In the genomic region with DNA sequence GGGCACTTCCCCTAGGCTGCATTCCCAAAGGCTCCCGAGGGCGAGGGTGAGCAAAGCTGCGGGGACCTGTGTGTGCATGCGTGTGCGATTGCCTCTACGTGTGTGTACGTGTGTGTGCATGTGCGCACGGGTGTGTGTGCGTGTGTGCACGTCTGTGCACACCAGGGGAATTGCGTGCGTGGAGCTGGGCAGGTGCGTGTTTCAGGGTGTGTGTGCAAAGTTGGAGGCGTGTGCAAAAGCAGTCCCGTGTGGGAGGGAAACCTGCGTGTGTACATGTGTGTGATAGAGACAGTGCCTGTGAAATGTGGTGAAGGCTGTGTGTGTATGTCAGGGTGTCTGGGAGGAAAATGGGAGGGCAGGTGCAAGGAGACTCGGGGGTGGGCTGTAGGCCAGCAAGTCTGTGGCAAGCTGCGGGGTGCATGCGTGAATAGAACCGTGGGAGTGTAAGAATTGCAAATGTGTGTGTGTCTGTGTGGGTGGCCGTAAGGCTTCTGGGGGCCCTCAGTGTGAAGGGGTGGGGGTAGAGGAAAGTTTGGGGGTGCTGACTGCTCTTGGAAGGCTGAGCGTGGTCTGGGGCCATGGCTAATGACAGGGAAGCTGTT, we compare ENCODE assay signal across 1 cellular context.
TF ChIP-seq lines count a peak whose summit lies in the region.

No MANE protein-coding gene starts in this region.

TF ChIP-seq in HepG2, 621 proteins besides CTCF, POLR2A, EP300 and RAD21 (continued from another document and continues in another):
- TF ChIP-seq, protein P1, sequence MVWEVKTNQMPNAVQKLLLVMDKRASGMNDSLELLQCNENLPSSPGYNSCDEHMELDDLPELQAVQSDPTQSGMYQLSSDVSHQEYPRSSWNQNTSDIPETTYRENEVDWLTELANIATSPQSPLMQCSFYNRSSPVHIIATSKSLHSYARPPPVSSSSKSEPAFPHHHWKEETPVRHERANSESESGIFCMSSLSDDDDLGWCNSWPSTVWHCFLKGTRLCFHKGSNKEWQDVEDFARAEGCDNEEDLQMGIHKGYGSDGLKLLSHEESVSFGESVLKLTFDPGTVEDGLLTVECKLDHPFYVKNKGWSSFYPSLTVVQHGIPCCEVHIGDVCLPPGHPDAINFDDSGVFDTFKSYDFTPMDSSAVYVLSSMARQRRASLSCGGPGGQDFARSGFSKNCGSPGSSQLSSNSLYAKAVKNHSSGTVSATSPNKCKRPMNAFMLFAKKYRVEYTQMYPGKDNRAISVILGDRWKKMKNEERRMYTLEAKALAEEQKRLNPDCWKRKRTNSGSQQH (CRISPR knock-in tag; IDR thresholded peaks at IDR 0.05; ENCODE audit: low read depth): no peak
- TF ChIP-seq NONO (IDR thresholded peaks at IDR 0.05) (no peak), NONO (CRISPR knock-in tag; conservative IDR thresholded peaks at IDR 0.05) (peak; percentile 61), ARHGAP35 (CRISPR knock-in tag; IDR thresholded peaks at IDR 0.05; ENCODE audit: borderline replicate concordance) (0 out of 2 replicates have a peak, but pooled peaks have one; percentile 4), ZFP1 (CRISPR knock-in tag; IDR thresholded peaks at IDR 0.05) (no peak), SPEN (CRISPR knock-in tag; IDR thresholded peaks at IDR 0.05; ENCODE audit: low read depth) (no peak), U2AF1 (optimal IDR thresholded peaks at IDR 0.05; ENCODE audit: low read depth, low read length) (no peak), MIER2 (CRISPR knock-in tag; IDR thresholded peaks at IDR 0.05) (0 out of 2 replicates have a peak, but pooled peaks have one; percentile 75), JUN (CRISPR knock-in tag; IDR thresholded peaks at IDR 0.05) (no peak), ZFP90 (CRISPR knock-in tag; IDR thresholded peaks at IDR 0.05; ENCODE audit: borderline replicate concordance) (no peak), MTF2 (CRISPR knock-in tag; IDR thresholded peaks at IDR 0.05; ENCODE audit: borderline replicate concordance) (0 out of 2 replicates have a peak, but pooled peaks have one; percentile 6), FOXA1 (IDR thresholded peaks at IDR 0.05) (no peak), FOXA1 (CRISPR knock-in tag; IDR thresholded peaks at IDR 0.05) (no peak), ZNF329 (CRISPR knock-in tag; IDR thresholded peaks at IDR 0.05; ENCODE audit: low read depth) (no peak), ZNF333 (CRISPR knock-in tag; IDR thresholded peaks at IDR 0.05; ENCODE audit: borderline replicate concordance) (no peak), CHCHD3 (CRISPR knock-in tag; IDR thresholded peaks at IDR 0.05) (no peak; the same call in 1 of the 2 replicates), NFE2L1 (CRISPR knock-in tag; IDR thresholded peaks at IDR 0.05; ENCODE audit: borderline replicate concordance) (peak; percentile 91), ZNF30 (CRISPR knock-in tag; IDR thresholded peaks at IDR 0.05) (no peak), NFATC3 (CRISPR knock-in tag; IDR thresholded peaks at IDR 0.05) (peak; percentile 85; the same call in 1 of the 2 replicates), ZNF577 (CRISPR knock-in tag; IDR thresholded peaks at IDR 0.05; ENCODE audit: borderline replicate concordance, low read depth) (no peak), NFE2L2 (IDR thresholded peaks at IDR 0.05; ENCODE audit: low read length) (no peak), ZNF136 (CRISPR knock-in tag; IDR thresholded peaks at IDR 0.05; ENCODE audit: low read depth) (peak; percentile 87; the same call in 1 of the 2 replicates), PHF5A (CRISPR knock-in tag; IDR thresholded peaks at IDR 0.05; ENCODE audit: low read depth, unreplicated experiment) (no peak), BRD4 (CRISPR knock-in tag; IDR thresholded peaks at IDR 0.05) (no peak), IKZF1 (IDR thresholded peaks at IDR 0.05) (peak; percentile 43; the same call in 1 of the 2 replicates), RFXAP (CRISPR knock-in tag; IDR thresholded peaks at IDR 0.05; ENCODE audit: borderline replicate concordance) (no peak), SNAPC2 (CRISPR knock-in tag; IDR thresholded peaks at IDR 0.05) (no peak)
- TF ChIP-seq, protein P2, sequence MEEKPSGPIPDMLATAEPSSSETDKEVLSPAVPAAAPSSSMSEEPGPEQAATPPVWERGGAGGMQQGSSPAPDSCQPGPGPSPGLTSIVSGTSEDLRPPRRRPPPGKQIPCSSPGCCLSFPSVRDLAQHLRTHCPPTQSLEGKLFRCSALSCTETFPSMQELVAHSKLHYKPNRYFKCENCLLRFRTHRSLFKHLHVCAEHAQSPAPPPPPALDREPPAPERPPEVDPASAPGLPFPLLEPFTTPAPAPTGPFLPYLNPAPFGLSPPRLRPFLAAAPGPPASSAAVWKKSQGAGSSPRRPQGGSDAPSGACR (CRISPR knock-in tag; IDR thresholded peaks at IDR 0.05): no peak
- TF ChIP-seq, protein P3, sequence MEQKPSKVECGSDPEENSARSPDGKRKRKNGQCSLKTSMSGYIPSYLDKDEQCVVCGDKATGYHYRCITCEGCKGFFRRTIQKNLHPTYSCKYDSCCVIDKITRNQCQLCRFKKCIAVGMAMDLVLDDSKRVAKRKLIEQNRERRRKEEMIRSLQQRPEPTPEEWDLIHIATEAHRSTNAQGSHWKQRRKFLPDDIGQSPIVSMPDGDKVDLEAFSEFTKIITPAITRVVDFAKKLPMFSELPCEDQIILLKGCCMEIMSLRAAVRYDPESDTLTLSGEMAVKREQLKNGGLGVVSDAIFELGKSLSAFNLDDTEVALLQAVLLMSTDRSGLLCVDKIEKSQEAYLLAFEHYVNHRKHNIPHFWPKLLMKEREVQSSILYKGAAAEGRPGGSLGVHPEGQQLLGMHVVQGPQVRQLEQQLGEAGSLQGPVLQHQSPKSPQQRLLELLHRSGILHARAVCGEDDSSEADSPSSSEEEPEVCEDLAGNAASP (CRISPR knock-in tag; IDR thresholded peaks at IDR 0.05; ENCODE audit: borderline replicate concordance): no peak
- TF ChIP-seq, protein P4, sequence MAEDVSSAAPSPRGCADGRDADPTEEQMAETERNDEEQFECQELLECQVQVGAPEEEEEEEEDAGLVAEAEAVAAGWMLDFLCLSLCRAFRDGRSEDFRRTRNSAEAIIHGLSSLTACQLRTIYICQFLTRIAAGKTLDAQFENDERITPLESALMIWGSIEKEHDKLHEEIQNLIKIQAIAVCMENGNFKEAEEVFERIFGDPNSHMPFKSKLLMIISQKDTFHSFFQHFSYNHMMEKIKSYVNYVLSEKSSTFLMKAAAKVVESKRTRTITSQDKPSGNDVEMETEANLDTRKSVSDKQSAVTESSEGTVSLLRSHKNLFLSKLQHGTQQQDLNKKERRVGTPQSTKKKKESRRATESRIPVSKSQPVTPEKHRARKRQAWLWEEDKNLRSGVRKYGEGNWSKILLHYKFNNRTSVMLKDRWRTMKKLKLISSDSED (CRISPR knock-in tag; IDR thresholded peaks at IDR 0.05): no peak
- TF ChIP-seq, protein P5, sequence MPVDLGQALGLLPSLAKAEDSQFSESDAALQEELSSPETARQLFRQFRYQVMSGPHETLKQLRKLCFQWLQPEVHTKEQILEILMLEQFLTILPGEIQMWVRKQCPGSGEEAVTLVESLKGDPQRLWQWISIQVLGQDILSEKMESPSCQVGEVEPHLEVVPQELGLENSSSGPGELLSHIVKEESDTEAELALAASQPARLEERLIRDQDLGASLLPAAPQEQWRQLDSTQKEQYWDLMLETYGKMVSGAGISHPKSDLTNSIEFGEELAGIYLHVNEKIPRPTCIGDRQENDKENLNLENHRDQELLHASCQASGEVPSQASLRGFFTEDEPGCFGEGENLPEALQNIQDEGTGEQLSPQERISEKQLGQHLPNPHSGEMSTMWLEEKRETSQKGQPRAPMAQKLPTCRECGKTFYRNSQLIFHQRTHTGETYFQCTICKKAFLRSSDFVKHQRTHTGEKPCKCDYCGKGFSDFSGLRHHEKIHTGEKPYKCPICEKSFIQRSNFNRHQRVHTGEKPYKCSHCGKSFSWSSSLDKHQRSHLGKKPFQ (CRISPR knock-in tag; IDR thresholded peaks at IDR 0.05; ENCODE audit: insufficient replicate concordance): no peak
- TF ChIP-seq, protein P6, sequence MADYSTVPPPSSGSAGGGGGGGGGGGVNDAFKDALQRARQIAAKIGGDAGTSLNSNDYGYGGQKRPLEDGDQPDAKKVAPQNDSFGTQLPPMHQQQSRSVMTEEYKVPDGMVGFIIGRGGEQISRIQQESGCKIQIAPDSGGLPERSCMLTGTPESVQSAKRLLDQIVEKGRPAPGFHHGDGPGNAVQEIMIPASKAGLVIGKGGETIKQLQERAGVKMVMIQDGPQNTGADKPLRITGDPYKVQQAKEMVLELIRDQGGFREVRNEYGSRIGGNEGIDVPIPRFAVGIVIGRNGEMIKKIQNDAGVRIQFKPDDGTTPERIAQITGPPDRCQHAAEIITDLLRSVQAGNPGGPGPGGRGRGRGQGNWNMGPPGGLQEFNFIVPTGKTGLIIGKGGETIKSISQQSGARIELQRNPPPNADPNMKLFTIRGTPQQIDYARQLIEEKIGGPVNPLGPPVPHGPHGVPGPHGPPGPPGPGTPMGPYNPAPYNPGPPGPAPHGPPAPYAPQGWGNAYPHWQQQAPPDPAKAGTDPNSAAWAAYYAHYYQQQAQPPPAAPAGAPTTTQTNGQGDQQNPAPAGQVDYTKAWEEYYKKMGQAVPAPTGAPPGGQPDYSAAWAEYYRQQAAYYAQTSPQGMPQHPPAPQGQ (CRISPR knock-in tag; IDR thresholded peaks at IDR 0.05; ENCODE audit: borderline replicate concordance): peak; percentile 86; the same call in 1 of the 2 replicates
- TF ChIP-seq, protein P7, sequence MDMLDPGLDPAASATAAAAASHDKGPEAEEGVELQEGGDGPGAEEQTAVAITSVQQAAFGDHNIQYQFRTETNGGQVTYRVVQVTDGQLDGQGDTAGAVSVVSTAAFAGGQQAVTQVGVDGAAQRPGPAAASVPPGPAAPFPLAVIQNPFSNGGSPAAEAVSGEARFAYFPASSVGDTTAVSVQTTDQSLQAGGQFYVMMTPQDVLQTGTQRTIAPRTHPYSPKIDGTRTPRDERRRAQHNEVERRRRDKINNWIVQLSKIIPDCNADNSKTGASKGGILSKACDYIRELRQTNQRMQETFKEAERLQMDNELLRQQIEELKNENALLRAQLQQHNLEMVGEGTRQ (IDR thresholded peaks at IDR 0.05; ENCODE audit: low read depth, low read length): no peak
- TF ChIP-seq, protein P7 (CRISPR knock-in tag; IDR thresholded peaks at IDR 0.05; ENCODE audit: borderline replicate concordance): no peak
- TF ChIP-seq, protein P8, sequence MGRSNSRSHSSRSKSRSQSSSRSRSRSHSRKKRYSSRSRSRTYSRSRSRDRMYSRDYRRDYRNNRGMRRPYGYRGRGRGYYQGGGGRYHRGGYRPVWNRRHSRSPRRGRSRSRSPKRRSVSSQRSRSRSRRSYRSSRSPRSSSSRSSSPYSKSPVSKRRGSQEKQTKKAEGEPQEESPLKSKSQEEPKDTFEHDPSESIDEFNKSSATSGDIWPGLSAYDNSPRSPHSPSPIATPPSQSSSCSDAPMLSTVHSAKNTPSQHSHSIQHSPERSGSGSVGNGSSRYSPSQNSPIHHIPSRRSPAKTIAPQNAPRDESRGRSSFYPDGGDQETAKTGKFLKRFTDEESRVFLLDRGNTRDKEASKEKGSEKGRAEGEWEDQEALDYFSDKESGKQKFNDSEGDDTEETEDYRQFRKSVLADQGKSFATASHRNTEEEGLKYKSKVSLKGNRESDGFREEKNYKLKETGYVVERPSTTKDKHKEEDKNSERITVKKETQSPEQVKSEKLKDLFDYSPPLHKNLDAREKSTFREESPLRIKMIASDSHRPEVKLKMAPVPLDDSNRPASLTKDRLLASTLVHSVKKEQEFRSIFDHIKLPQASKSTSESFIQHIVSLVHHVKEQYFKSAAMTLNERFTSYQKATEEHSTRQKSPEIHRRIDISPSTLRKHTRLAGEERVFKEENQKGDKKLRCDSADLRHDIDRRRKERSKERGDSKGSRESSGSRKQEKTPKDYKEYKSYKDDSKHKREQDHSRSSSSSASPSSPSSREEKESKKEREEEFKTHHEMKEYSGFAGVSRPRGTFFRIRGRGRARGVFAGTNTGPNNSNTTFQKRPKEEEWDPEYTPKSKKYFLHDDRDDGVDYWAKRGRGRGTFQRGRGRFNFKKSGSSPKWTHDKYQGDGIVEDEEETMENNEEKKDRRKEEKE (IDR thresholded peaks at IDR 0.05): no peak
- TF ChIP-seq, protein P9, sequence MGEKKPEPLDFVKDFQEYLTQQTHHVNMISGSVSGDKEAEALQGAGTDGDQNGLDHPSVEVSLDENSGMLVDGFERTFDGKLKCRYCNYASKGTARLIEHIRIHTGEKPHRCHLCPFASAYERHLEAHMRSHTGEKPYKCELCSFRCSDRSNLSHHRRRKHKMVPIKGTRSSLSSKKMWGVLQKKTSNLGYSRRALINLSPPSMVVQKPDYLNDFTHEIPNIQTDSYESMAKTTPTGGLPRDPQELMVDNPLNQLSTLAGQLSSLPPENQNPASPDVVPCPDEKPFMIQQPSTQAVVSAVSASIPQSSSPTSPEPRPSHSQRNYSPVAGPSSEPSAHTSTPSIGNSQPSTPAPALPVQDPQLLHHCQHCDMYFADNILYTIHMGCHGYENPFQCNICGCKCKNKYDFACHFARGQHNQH (CRISPR knock-in tag; IDR thresholded peaks at IDR 0.05): no peak
- TF ChIP-seq, protein P10, sequence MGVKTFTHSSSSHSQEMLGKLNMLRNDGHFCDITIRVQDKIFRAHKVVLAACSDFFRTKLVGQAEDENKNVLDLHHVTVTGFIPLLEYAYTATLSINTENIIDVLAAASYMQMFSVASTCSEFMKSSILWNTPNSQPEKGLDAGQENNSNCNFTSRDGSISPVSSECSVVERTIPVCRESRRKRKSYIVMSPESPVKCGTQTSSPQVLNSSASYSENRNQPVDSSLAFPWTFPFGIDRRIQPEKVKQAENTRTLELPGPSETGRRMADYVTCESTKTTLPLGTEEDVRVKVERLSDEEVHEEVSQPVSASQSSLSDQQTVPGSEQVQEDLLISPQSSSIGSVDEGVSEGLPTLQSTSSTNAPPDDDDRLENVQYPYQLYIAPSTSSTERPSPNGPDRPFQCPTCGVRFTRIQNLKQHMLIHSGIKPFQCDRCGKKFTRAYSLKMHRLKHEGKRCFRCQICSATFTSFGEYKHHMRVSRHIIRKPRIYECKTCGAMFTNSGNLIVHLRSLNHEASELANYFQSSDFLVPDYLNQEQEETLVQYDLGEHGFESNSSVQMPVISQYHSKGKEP (CRISPR knock-in tag; IDR thresholded peaks at IDR 0.05): no peak
- TF ChIP-seq, protein P11, sequence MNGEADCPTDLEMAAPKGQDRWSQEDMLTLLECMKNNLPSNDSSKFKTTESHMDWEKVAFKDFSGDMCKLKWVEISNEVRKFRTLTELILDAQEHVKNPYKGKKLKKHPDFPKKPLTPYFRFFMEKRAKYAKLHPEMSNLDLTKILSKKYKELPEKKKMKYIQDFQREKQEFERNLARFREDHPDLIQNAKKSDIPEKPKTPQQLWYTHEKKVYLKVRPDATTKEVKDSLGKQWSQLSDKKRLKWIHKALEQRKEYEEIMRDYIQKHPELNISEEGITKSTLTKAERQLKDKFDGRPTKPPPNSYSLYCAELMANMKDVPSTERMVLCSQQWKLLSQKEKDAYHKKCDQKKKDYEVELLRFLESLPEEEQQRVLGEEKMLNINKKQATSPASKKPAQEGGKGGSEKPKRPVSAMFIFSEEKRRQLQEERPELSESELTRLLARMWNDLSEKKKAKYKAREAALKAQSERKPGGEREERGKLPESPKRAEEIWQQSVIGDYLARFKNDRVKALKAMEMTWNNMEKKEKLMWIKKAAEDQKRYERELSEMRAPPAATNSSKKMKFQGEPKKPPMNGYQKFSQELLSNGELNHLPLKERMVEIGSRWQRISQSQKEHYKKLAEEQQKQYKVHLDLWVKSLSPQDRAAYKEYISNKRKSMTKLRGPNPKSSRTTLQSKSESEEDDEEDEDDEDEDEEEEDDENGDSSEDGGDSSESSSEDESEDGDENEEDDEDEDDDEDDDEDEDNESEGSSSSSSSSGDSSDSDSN (CRISPR knock-in tag; IDR thresholded peaks at IDR 0.05): 0 out of 2 replicates have a peak, but pooled peaks have one; percentile 31
